12 cellular contexts compared by ENCODE assay signal in the genomic region with DNA sequence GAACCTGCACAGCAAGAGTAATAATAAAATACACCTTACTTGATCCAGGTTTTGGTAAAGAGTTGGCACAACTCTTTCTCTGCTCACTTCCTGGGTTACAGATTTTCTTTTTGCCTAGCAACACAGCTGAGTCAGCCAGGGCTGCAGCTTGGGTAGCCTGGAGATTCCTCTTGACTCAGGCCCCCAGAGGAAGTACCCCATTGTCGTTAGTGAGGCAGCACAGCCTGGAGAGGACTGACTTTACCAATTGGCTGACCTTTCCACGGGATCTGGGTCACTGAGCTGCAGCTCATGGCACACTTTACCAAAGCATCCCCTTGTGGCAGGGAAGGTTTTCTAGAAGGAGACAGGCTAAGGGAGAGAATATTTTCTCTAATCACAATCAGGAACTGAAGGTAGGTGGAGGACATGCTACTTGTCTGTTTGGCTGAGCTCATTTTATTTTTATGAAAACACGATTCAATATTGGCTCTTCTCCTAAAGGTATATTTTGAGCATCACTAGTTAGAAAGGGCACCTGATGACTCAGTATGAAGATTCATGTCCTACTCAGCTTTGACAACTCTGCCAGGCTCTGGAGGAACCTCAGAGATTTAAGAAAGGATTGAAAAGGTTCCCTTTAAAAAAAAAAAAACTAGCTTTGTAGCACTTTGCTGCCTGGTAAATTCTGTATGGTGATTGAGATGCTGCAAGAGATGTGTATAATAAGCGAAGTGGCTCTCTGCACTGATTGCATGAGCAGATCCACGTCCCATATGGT.
DNase-seq lines count a peak whose midpoint lies in the region; ATAC-seq and TF ChIP-seq lines count a peak whose summit lies in the region.
"Had no signal": no experiment of that assay in that cellular context is flagged by ENCODE, and none has a peak within 500 bp of the region (broad histone marks: within the 10 kb centered on the region; RNA-seq: fewer than 3 reads in every experiment).

No MANE protein-coding gene starts in this region.

- H3K36me3 Mint-ChIP-seq in activated CD8-positive, alpha-beta T cell treated with anti-CD3 and anti-CD28 coated beads for 36 hours (ENCODE audit: low read depth) = no peaks in the 10 kb centered on the region
- no peaks in the 10 kb centered on the region for H3K36me3 Mint-ChIP-seq in activated CD8-positive, alpha-beta T cell treated with anti-CD3 and anti-CD28 coated beads, Interleukin-2, amount 10 ng/mL, durations not matched to agents 7 days and 5 days (ENCODE audit: low read depth)
- H3K36me3 Mint-ChIP-seq in activated T-helper 17 cell treated with anti-CD3 and anti-CD28 coated beads, Interleukin-2, amount 50 U/mL, for 72 hours (ENCODE audit: low read depth) = no peaks in the 10 kb centered on the region
- H3K36me3 Mint-ChIP-seq: activated naive CD4-positive, alpha-beta T cell treated with anti-CD3 and anti-CD28 coated beads, Interleukin-2, amount 10 ng/mL, durations not matched to agents 7 days and 5 days had no signal

- CTCF ChIA-PET in activated CD8-positive, alpha-beta T cell treated with anti-CD3 and anti-CD28 coated beads for 36 hours (lab: Charles Lee) = interaction anchor here (2.6 kb wide), 1 partner anchor 11 kb away, joined by 20 read pairs; no protein-coding TSS in a partner anchor
- CTCF ChIA-PET in activated CD8-positive, alpha-beta T cell treated with anti-CD3 and anti-CD28 coated beads, Interleukin-2, amount 10 ng/mL, durations not matched to agents 7 days and 5 days (lab: Charles Lee) = no interaction called here

- TF ChIP-seq CTCF in activated CD8-positive, alpha-beta T cell treated with anti-CD3 and anti-CD28 coated beads for 36 hours (IDR thresholded peaks at IDR 0.05) = no peak

- intact Hi-C loops in activated CD8-positive, alpha-beta T cell treated with anti-CD3 and anti-CD28 coated beads for 36 hours (cut with micrococcal nuclease) = no loop called here

- peaks cover 15% of the 10 kb centered on the region for H3K27me3 Mint-ChIP-seq in activated CD8-positive, alpha-beta T cell treated with anti-CD3 and anti-CD28 coated beads for 36 hours
- H3K27me3 Mint-ChIP-seq in activated CD8-positive, alpha-beta T cell treated with anti-CD3 and anti-CD28 coated beads, Interleukin-2, amount 10 ng/mL, durations not matched to agents 7 days and 5 days (ENCODE audit: low read depth) = peaks cover 29% of the 10 kb centered on the region
- H3K27me3 Mint-ChIP-seq in activated T-helper 17 cell treated with anti-CD3 and anti-CD28 coated beads, Interleukin-2, amount 50 U/mL, for 72 hours = peaks cover 11% of the 10 kb centered on the region

- H3K4me3 Mint-ChIP-seq in activated CD8-positive, alpha-beta T cell treated with anti-CD3 and anti-CD28 coated beads for 36 hours = no peak overlapping the region
- no peak overlapping the region for H3K4me3 Mint-ChIP-seq in activated CD8-positive, alpha-beta T cell treated with anti-CD3 and anti-CD28 coated beads, Interleukin-2, amount 10 ng/mL, durations not matched to agents 7 days and 5 days
- H3K4me3 Mint-ChIP-seq in activated T-helper 17 cell treated with anti-CD3 and anti-CD28 coated beads, Interleukin-2, amount 50 U/mL, for 72 hours = no peak overlapping the region
- H3K4me3 Mint-ChIP-seq: activated naive CD4-positive, alpha-beta T cell treated with anti-CD3 and anti-CD28 coated beads, Interleukin-2, amount 10 ng/mL, durations not matched to agents 7 days and 5 days had no signal

- H3K4me1 Mint-ChIP-seq in activated CD8-positive, alpha-beta T cell treated with anti-CD3 and anti-CD28 coated beads for 36 hours (ENCODE audit: low read depth) = no peaks in the 10 kb centered on the region
- no peaks in the 10 kb centered on the region for H3K4me1 Mint-ChIP-seq in activated CD8-positive, alpha-beta T cell treated with anti-CD3 and anti-CD28 coated beads, Interleukin-2, amount 10 ng/mL, durations not matched to agents 7 days and 5 days (ENCODE audit: low read depth)
- no peaks in the 10 kb centered on the region for H3K4me1 Mint-ChIP-seq in activated T-helper 17 cell treated with anti-CD3 and anti-CD28 coated beads, Interleukin-2, amount 50 U/mL, for 72 hours
- H3K4me1 Mint-ChIP-seq: activated naive CD4-positive, alpha-beta T cell treated with anti-CD3 and anti-CD28 coated beads, Interleukin-2, amount 10 ng/mL, durations not matched to agents 7 days and 5 days had no signal

- peak; percentile 5 for DNase-seq in activated CD8-positive, alpha-beta T cell treated with anti-CD3 and anti-CD28 coated beads for 36 hours
- no peak for DNase-seq in activated CD8-positive, alpha-beta T cell treated with anti-CD3 and anti-CD28 coated beads, Interleukin-2, amount 10 ng/mL, durations not matched to agents 7 days and 5 days
- DNase-seq in iris pigment epithelial cell (ENCODE audit: low read depth) (peak; percentile 11), ureter (ENCODE audit: low spot score) (peak; percentile 34), SW480 (ENCODE audit: low spot score) (no peak)
- DNase-seq: activated naive CD4-positive, alpha-beta T cell treated with anti-CD3 and anti-CD28 coated beads, Interleukin-2, amount 10 ng/mL, durations not matched to agents 7 days and 5 days; central memory CD4-positive, alpha-beta T cell; heart left ventricle; NCI-H2029 treated with DMSO at 0.1 percent for 48 hours had no signal

- POLR2A ChIA-PET in activated CD8-positive, alpha-beta T cell treated with anti-CD3 and anti-CD28 coated beads for 36 hours (lab: Charles Lee) = no interaction called here
- POLR2A ChIA-PET in activated CD8-positive, alpha-beta T cell treated with anti-CD3 and anti-CD28 coated beads, Interleukin-2, amount 10 ng/mL, durations not matched to agents 7 days and 5 days (lab: Charles Lee) = no interaction called here

- H3K9me3 Mint-ChIP-seq in activated CD8-positive, alpha-beta T cell treated with anti-CD3 and anti-CD28 coated beads for 36 hours = no peaks in the 10 kb centered on the region
- no peaks in the 10 kb centered on the region for H3K9me3 Mint-ChIP-seq in activated CD8-positive, alpha-beta T cell treated with anti-CD3 and anti-CD28 coated beads, Interleukin-2, amount 10 ng/mL, durations not matched to agents 7 days and 5 days (ENCODE audit: insufficient read depth)
- H3K9me3 Mint-ChIP-seq in activated T-helper 17 cell treated with anti-CD3 and anti-CD28 coated beads, Interleukin-2, amount 50 U/mL, for 72 hours = no peaks in the 10 kb centered on the region
- H3K9me3 Mint-ChIP-seq: activated naive CD4-positive, alpha-beta T cell treated with anti-CD3 and anti-CD28 coated beads, Interleukin-2, amount 10 ng/mL, durations not matched to agents 7 days and 5 days had no signal

- H3K27ac Mint-ChIP-seq in activated CD8-positive, alpha-beta T cell treated with anti-CD3 and anti-CD28 coated beads for 36 hours = no peak overlapping the region
- H3K27ac Mint-ChIP-seq in activated CD8-positive, alpha-beta T cell treated with anti-CD3 and anti-CD28 coated beads, Interleukin-2, amount 10 ng/mL, durations not matched to agents 7 days and 5 days = no peak overlapping the region
- no peak overlapping the region for H3K27ac Mint-ChIP-seq in activated T-helper 17 cell treated with anti-CD3 and anti-CD28 coated beads, Interleukin-2, amount 50 U/mL, for 72 hours
- H3K27ac Mint-ChIP-seq: activated naive CD4-positive, alpha-beta T cell treated with anti-CD3 and anti-CD28 coated beads, Interleukin-2, amount 10 ng/mL, durations not matched to agents 7 days and 5 days had no signal

- peak; percentile 39 for ATAC-seq in activated CD8-positive, alpha-beta T cell treated with anti-CD3 and anti-CD28 coated beads for 36 hours
- no peak for ATAC-seq in activated CD8-positive, alpha-beta T cell treated with anti-CD3 and anti-CD28 coated beads, Interleukin-2, amount 10 ng/mL, durations not matched to agents 7 days and 5 days
- peak; percentile 46 for ATAC-seq in activated T-helper 17 cell treated with anti-CD3 and anti-CD28 coated beads, Interleukin-2, amount 50 U/mL, for 72 hours (replicated peaks)
- ATAC-seq in HG03196 (IDR thresholded peaks at IDR 0.05; ENCODE audit: unreplicated experiment) = no peak
- ATAC-seq in HG03135 (IDR thresholded peaks at IDR 0.05; ENCODE audit: unreplicated experiment) = no peak

Comparison
In these comparisons a context has a peak if more than half of its experiments do, and no peak if none do; other contexts are left out.
1. ATAC-seq: peak in activated CD8-positive, alpha-beta T cell treated with anti-CD3 and anti-CD28 coated beads for 36 hours (single experiment) and activated T-helper 17 cell treated with anti-CD3 and anti-CD28 coated beads, Interleukin-2, amount 50 U/mL, for 72 hours (single experiment); none in activated CD8-positive, alpha-beta T cell treated with anti-CD3 and anti-CD28 coated beads, Interleukin-2, amount 10 ng/mL, durations not matched to agents 7 days and 5 days (single experiment), HG03196 (single experiment) and HG03135 (single experiment).
2. DNase-seq: peak in activated CD8-positive, alpha-beta T cell treated with anti-CD3 and anti-CD28 coated beads for 36 hours (single experiment), iris pigment epithelial cell (single experiment) and ureter (single experiment); none in activated CD8-positive, alpha-beta T cell treated with anti-CD3 and anti-CD28 coated beads, Interleukin-2, amount 10 ng/mL, durations not matched to agents 7 days and 5 days (single experiment) and SW480 (single experiment).